In the genomic region with DNA sequence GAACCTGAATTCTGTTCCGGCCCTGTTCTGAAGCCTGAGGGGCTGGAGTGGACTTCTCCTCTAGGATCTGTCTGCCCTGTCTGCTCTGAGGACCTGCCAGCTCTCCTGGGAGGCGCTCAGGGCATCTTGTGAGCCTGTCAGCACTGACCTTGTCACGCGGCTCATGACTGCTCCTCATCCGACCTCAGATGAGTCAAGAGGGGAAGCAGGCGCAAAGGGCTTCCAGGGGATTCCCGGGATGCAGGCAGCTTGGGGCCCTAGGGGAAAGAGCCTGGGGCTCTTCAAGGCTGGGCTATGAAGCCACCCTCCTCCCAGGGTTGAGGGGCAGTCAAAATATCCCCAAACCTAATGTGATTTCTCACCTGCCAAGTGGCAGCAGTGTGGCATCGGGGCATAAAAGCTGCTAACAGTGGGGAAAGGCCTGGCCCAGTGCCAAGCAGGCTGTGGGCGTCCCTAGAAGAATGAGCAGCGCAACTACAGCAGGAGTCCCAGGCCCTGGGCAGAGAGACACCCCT, we compare ENCODE assay signal across 8 cellular contexts. TPM values are rescaled to one million over a fixed set of nuclear protein-coding genes. Genes with fewer than 3 reads are reported as not detected.
DNase-seq lines count a peak whose midpoint lies in the region; ATAC-seq, FAIRE-seq and TF ChIP-seq lines count a peak whose summit lies in the region.

No MANE protein-coding gene starts in this region.

- peak; percentile 69 for ATAC-seq in GM18511 (IDR thresholded peaks at IDR 0.05; ENCODE audit: unreplicated experiment)
- ATAC-seq in HG03432 (IDR thresholded peaks at IDR 0.05; ENCODE audit: unreplicated experiment) = peak; percentile 79

- intact Hi-C loops in kidney (cut with DNase I) = no loop called here

- no peaks in the 10 kb centered on the region for H3K9me3 ChIP-seq in kidney (ENCODE audit: control insufficient read depth in 1 of 2, low read length in 2 of 2)

- H3K4me1 ChIP-seq in kidney (ENCODE audit: control insufficient read depth in 1 of 2, insufficient read depth in 1 of 2, low read depth in 1 of 2, low read length in 2 of 2) = peaks cover 6 to 10% of the 10 kb centered on the region in 2 donors

- no peak overlapping the region for H3K4me3 ChIP-seq in kidney (ENCODE audit: low read length in 2 of 2)

- peak overlapping the region; percentile 67 to 75 for H3K27ac ChIP-seq in kidney (ENCODE audit: low read depth in 2 of 2, low read length in 2 of 2)

- no peak for TF ChIP-seq CTCF in kidney (IDR thresholded peaks at IDR 0.05; ENCODE audit: borderline replicate concordance, extremely low read depth, insufficient read depth)

- DNase-seq in 8988T (peak; percentile 48), T-helper 2 cell (peak in 4 of 5 experiments; percentile 45 to 75 (median 66)), astrocyte of the hippocampus (ENCODE audit: low read depth, low spot score) (peak; percentile 85), kidney (peak; percentile 92), KG1 (lab: John Stamatoyannopoulos, UW) (no peak)
- DNase-seq in stimulated activated CD4-positive, alpha-beta T cell treated with anti-CD3 and anti-CD28 coated beads, Interleukin-4, amount 100 ng/mL, for 1 hour = peak; percentile 83

- H3K9ac ChIP-seq in kidney (ENCODE audit: low read length in 2 of 2) = no peak overlapping the region

- no peak for FAIRE-seq in kidney (lab: Jason Lieb, UNC)

- H3K36me3 ChIP-seq in kidney (ENCODE audit: control insufficient read depth in 1 of 2, insufficient read depth in 2 of 2, low read length in 2 of 2) = no peaks in the 10 kb centered on the region

RNA-seq across cellular contexts. Expression of a gene that starts 27.6 kb away (rescaled TPM):
- total RNA-seq in kidney = 8.0 TPM
- polyA plus RNA-seq in kidney (ENCODE audit: insufficient read depth, low read depth, low replicate concordance) = 1.9 TPM

RNA-seq across cellular contexts. Expression of a gene that starts 42.3 kb away (rescaled TPM):
- total RNA-seq in kidney = 48.6 TPM
- 12.0 TPM for polyA plus RNA-seq in kidney (ENCODE audit: insufficient read depth, low read depth, low replicate concordance)

RNA-seq across cellular contexts. Expression of a gene that starts 58.6 kb away (rescaled TPM):
- 2.0 TPM for total RNA-seq in kidney
- 0.47 TPM for polyA plus RNA-seq in kidney (ENCODE audit: insufficient read depth, low read depth, low replicate concordance)
